ENCODE assay signal across 35 cellular contexts in genomic region chr17:57429966-57430365, GRCh38.
"Had no signal": no experiment of that assay in that cellular context is flagged by ENCODE, and none has a peak within 500 bp of the region (broad histone marks: within the 10 kb centered on the region; RNA-seq: fewer than 3 reads in every experiment).

No MANE protein-coding gene starts in this region.

- H3K27me3 ChIP-seq: ascending aorta, cardiac muscle cell, Peyer's patch, SJSA1 had no signal

- DNase-seq: activated CD4-positive, alpha-beta T cell treated with anti-CD3 and anti-CD28 coated beads for 1 hour; activated CD4-positive, alpha-beta T cell treated with anti-CD3 and anti-CD28 coated beads for 48 hours; activated CD4-positive, alpha-beta T cell treated with anti-CD3 and anti-CD28 coated beads, Interleukin-2, amount 50 U/mL, for 4 hours; activated CD4-positive, CD25-positive, alpha-beta regulatory T cell; activated CD8-positive, alpha-beta T cell treated with anti-CD3 and anti-CD28 coated beads for 36 hours; activated effector memory CD4-positive, alpha-beta T cell treated with anti-CD3 and anti-CD28 coated beads, Interleukin-2, amount 50 U/mL, for 16 hours; activated naive CD4-positive, alpha-beta T cell; activated naive CD4-positive, alpha-beta T cell treated with anti-CD3 and anti-CD28 coated beads, Interleukin-2, amount 50 U/mL, for 16 hours; activated naive CD8-positive, alpha-beta T cell treated with anti-CD3 and anti-CD28 coated beads for 36 hours; activated T-cell treated with anti-CD3 and anti-CD28 coated beads, Interleukin-2, amount 50 U/mL, for 1 hour; activated T-cell treated with anti-CD3 and anti-CD28 coated beads, Interleukin-2, amount 50 U/mL, for 72 hours; amniotic stem cell; KG1; NCI-H1105 treated with DMSO at 0.1 percent for 48 hours; NCI-H1436; NCI-H1694; NCI-H1930; NCI-H345; NCI-H510A; NCI-H526; NCI-H748 treated with DMSO at 0.1 percent for 48 hours; NK-92 treated with Interleukin-12 subunit alpha and Interleukin-12 subunit beta, amount 100 ng/mL, for 24 hours; PC-3; Peyer's patch; RPMI8226; SHP77 treated with DMSO at 0.1 percent for 48 hours; T-cell; T-helper 2 cell; T1000; WERI-Rb-1 had no signal

- ATAC-seq: activated CD8-positive, alpha-beta T cell treated with anti-CD3 and anti-CD28 coated beads for 36 hours; activated T-cell treated with anti-CD3 and anti-CD28 coated beads, Interleukin-2, amount 50 U/mL, for 72 hours; activated T-helper 17 cell treated with anti-CD3 and anti-CD28 coated beads, Interleukin-2, amount 50 U/mL, for 72 hours; PC-3; SK-N-SH treated with all-trans-retinoic acid at 6 μM for 48 hours; T-cell had no signal

- H3K4me1 ChIP-seq: ascending aorta had no signal

- H3K9me3 Mint-ChIP-seq: activated CD8-positive, alpha-beta T cell treated with anti-CD3 and anti-CD28 coated beads for 36 hours; activated naive CD8-positive, alpha-beta T cell treated with anti-CD3 and anti-CD28 coated beads for 36 hours; activated T-cell treated with anti-CD3 and anti-CD28 coated beads, Interleukin-2, amount 50 U/mL, for 72 hours; activated T-helper 17 cell treated with anti-CD3 and anti-CD28 coated beads, Interleukin-2, amount 50 U/mL, for 72 hours; T-cell had no signal

- H3K27ac Mint-ChIP-seq: activated CD8-positive, alpha-beta T cell treated with anti-CD3 and anti-CD28 coated beads for 36 hours; activated naive CD8-positive, alpha-beta T cell treated with anti-CD3 and anti-CD28 coated beads for 36 hours; activated T-cell treated with anti-CD3 and anti-CD28 coated beads, Interleukin-2, amount 50 U/mL, for 72 hours; T-cell had no signal

- H3K27me3 Mint-ChIP-seq: activated CD8-positive, alpha-beta T cell treated with anti-CD3 and anti-CD28 coated beads for 36 hours; activated naive CD8-positive, alpha-beta T cell treated with anti-CD3 and anti-CD28 coated beads for 36 hours; activated T-helper 17 cell treated with anti-CD3 and anti-CD28 coated beads, Interleukin-2, amount 50 U/mL, for 72 hours; T-cell had no signal

- H3K36me3 ChIP-seq: ascending aorta, cardiac muscle cell, Peyer's patch, SJSA1 had no signal

- H3K27ac ChIP-seq: ascending aorta, cardiac muscle cell, Peyer's patch, SJSA1, WERI-Rb-1 had no signal

- H3K4me3 Mint-ChIP-seq: activated CD8-positive, alpha-beta T cell treated with anti-CD3 and anti-CD28 coated beads for 36 hours; activated naive CD8-positive, alpha-beta T cell treated with anti-CD3 and anti-CD28 coated beads for 36 hours; activated T-cell treated with anti-CD3 and anti-CD28 coated beads, Interleukin-2, amount 50 U/mL, for 72 hours; activated T-helper 17 cell treated with anti-CD3 and anti-CD28 coated beads, Interleukin-2, amount 50 U/mL, for 72 hours; T-cell had no signal

- H3K4me3 ChIP-seq: ascending aorta, cardiac muscle cell, Peyer's patch, SJSA1 had no signal

- H3K9me3 ChIP-seq: ascending aorta, Peyer's patch, SJSA1 had no signal
